1 cellular context compared by ENCODE assay signal in the genomic region with DNA sequence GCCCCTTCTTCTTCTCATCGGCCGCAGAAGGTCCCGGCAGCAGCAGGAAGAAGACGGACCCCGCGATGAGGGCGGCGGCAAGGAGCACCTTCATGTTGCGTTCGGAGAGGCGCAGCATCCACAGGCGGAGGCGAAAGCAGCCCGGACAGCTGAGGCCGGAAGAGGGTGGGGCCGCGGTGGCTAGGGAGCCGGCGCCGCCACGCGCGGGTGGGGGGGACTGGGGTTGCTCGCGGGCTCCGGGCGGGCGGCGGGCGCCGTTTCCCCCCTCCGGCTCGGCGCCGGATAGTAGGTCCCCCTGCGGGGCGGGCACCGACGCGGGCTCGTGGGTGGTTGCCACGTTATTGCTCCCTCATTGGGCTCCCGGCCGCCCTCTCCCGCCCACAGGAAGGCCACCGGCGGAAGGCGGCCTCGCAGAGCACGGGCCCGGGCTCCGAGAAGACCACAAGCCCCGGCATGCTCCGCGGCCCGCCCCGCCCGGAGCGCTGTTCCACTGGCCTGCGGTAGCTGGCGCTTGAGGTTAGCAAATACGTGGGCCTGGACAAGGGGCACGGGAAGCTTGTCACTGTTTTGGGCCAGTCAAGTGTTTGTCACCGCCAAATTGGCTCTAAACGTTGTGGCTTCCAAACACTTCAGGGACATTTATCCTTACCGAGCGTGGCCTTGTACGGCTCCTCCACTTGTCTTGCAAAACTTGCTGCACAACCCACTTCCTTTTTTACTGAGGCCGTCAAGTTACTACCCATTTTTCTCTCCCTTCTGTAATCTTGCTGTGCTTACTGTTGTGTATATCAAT.
TF ChIP-seq lines count a peak whose summit lies in the region.

A gene (minus strand): TSS at position 154 of the 793 bp plus-strand sequence. CDS start 36 bp downstream, at position 118.

TF ChIP-seq in IMR-90, 13 proteins besides CTCF, POLR2A, EP300 and RAD21 (continued from another document):
- TF ChIP-seq RCOR1 (IDR thresholded peaks at IDR 0.05; ENCODE audit: insufficient replicate concordance, low read length) (no peak), BHLHE40 (IDR thresholded peaks at IDR 0.05; ENCODE audit: low read depth, low read length) (peak; percentile 97), RFX5 (IDR thresholded peaks at IDR 0.05; ENCODE audit: low read depth, low read length) (no peak), NFE2L2 (IDR thresholded peaks at IDR 0.05; ENCODE audit: low read depth, low read length) (no peak), SMC3 (IDR thresholded peaks at IDR 0.05; ENCODE audit: low read depth, low read length) (no peak), CHD1 (IDR thresholded peaks at IDR 0.05; ENCODE audit: low read depth, low read length) (peak; percentile 90; the same call in 1 of the 2 replicates)
- TF ChIP-seq, protein P1, sequence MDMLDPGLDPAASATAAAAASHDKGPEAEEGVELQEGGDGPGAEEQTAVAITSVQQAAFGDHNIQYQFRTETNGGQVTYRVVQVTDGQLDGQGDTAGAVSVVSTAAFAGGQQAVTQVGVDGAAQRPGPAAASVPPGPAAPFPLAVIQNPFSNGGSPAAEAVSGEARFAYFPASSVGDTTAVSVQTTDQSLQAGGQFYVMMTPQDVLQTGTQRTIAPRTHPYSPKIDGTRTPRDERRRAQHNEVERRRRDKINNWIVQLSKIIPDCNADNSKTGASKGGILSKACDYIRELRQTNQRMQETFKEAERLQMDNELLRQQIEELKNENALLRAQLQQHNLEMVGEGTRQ (IDR thresholded peaks at IDR 0.05; ENCODE audit: low read depth, low read length), result no peak
TF ChIP-seq in IMR-90: peak in this region for 4.
